27 cellular contexts compared by ENCODE assay signal in the genomic region with DNA sequence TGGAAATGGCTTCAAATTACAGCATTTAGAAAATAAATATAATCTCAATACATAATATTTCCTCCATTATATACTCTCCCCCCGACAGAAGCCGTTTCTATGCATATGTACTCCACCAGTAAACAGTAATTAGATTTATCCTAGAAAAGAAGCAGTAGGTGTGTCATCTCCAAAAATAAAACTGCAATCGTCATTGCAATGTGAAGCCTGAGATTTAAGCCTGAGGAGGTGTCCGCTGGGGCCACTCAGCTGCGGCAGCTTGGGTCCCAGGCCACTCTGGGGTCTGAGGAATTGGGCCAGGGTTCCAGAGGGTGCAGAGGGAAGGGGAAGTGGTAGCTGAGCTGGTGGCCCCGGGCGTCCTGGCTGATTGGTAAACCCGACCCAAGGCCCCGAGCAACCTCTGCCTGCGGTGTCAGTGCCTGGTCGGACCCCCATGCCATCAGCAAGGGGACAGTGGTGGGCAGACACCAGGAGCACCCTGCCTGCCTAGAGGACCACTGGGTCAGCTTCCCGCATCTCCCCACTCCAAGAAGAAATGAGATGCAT.
"Had no signal": no experiment of that assay in that cellular context is flagged by ENCODE, and none has a peak within 500 bp of the region (broad histone marks: within the 10 kb centered on the region; RNA-seq: fewer than 3 reads in every experiment).

No MANE protein-coding gene starts in this region.

- DNase-seq: activated CD4-positive, alpha-beta T cell treated with anti-CD3 and anti-CD28 coated beads, Interleukin-2, amount 10 ng/mL, durations not matched to agents 24 days and 14 days; activated CD4-positive, CD25-positive, alpha-beta regulatory T cell; activated CD8-positive, alpha-beta memory T cell treated with anti-CD3 and anti-CD28 coated beads, Interleukin-2, amount 50 U/mL, for 4 hours; activated effector memory CD4-positive, alpha-beta T cell treated with Interleukin-2 at 50 U/mL for 16 hours; activated naive CD4-positive, alpha-beta T cell treated with anti-CD3 and anti-CD28 coated beads, Interleukin-2, amount 10 ng/mL, durations not matched to agents 7 days and 5 days; activated naive CD8-positive, alpha-beta T cell treated with anti-CD3 and anti-CD28 coated beads, Interleukin-2, amount 50 U/mL, for 24 hours; activated T-cell treated with anti-CD3 and anti-CD28 coated beads, Interleukin-2, amount 50 U/mL, for 4 hours; brain microvascular endothelial cell; cortex of kidney; effector CD4-positive, alpha-beta T cell; immature natural killer cell; left colon; nephron progenitor cell; occipital lobe; retina; stimulated activated CD4-positive, alpha-beta T cell treated with anti-CD3 and anti-CD28 coated beads, Interleukin-15, amount 100 ng/mL, for 24 hours; stimulated activated CD4-positive, alpha-beta T cell treated with anti-CD3 and anti-CD28 coated beads, Interleukin-2, amount 100 ng/mL, for 48 hours; T1000 had no signal

- FAIRE-seq: endothelial cell of umbilical vein had no signal

- H3K9ac ChIP-seq: SK-N-SH had no signal

- H3K27ac ChIP-seq: brain microvascular endothelial cell, esophagus muscularis mucosa, skin epidermis, thoracic aorta had no signal

- H3K27ac Mint-ChIP-seq: activated CD4-positive, alpha-beta T cell treated with anti-CD3 and anti-CD28 coated beads, Interleukin-2, amount 10 ng/mL, durations not matched to agents 24 days and 14 days; activated naive CD4-positive, alpha-beta T cell treated with anti-CD3 and anti-CD28 coated beads, Interleukin-2, amount 10 ng/mL, durations not matched to agents 7 days and 5 days; activated naive CD8-positive, alpha-beta T cell treated with anti-CD3 and anti-CD28 coated beads, Interleukin-2, amount 50 U/mL, for 24 hours; mesothelial cell of epicardium; nephron progenitor cell; stimulated activated naive CD8-positive, alpha-beta T cell treated with anti-CD3 and anti-CD28 coated beads, Interleukin-15, Interleukin-2, amounts not matched to agents 100 ng/mL and 50 ng/mL, for 24 hours had no signal

- H3K4me3 Mint-ChIP-seq: activated CD4-positive, alpha-beta T cell treated with anti-CD3 and anti-CD28 coated beads, Interleukin-2, amount 10 ng/mL, durations not matched to agents 24 days and 14 days; activated naive CD4-positive, alpha-beta T cell treated with anti-CD3 and anti-CD28 coated beads, Interleukin-2, amount 10 ng/mL, durations not matched to agents 7 days and 5 days; activated naive CD8-positive, alpha-beta T cell treated with anti-CD3 and anti-CD28 coated beads, Interleukin-2, amount 50 U/mL, for 24 hours; activated T-cell treated with anti-CD3 and anti-CD28 coated beads, Interleukin-2, amount 50 U/mL, for 4 hours; central memory CD8-positive, alpha-beta T cell; immature natural killer cell; mesothelial cell of epicardium; nephron progenitor cell; stimulated activated naive CD8-positive, alpha-beta T cell treated with anti-CD3 and anti-CD28 coated beads, Interleukin-15, Interleukin-2, amounts not matched to agents 100 ng/mL and 50 ng/mL, for 24 hours had no signal

- H3K36me3 Mint-ChIP-seq: activated naive CD4-positive, alpha-beta T cell treated with anti-CD3 and anti-CD28 coated beads, Interleukin-2, amount 10 ng/mL, durations not matched to agents 7 days and 5 days; mesothelial cell of epicardium had no signal

- H3K4me1 Mint-ChIP-seq: activated CD4-positive, alpha-beta T cell treated with anti-CD3 and anti-CD28 coated beads, Interleukin-2, amount 10 ng/mL, durations not matched to agents 24 days and 14 days; activated naive CD8-positive, alpha-beta T cell treated with anti-CD3 and anti-CD28 coated beads, Interleukin-2, amount 50 U/mL, for 24 hours; central memory CD8-positive, alpha-beta T cell had no signal

- H3K9me3 Mint-ChIP-seq: activated CD4-positive, alpha-beta T cell treated with anti-CD3 and anti-CD28 coated beads, Interleukin-2, amount 10 ng/mL, durations not matched to agents 24 days and 14 days; activated naive CD4-positive, alpha-beta T cell treated with anti-CD3 and anti-CD28 coated beads, Interleukin-2, amount 10 ng/mL, durations not matched to agents 7 days and 5 days; activated naive CD8-positive, alpha-beta T cell treated with anti-CD3 and anti-CD28 coated beads, Interleukin-2, amount 50 U/mL, for 24 hours; activated T-cell treated with anti-CD3 and anti-CD28 coated beads, Interleukin-2, amount 50 U/mL, for 4 hours; central memory CD8-positive, alpha-beta T cell; immature natural killer cell; mesothelial cell of epicardium; nephron progenitor cell; stimulated activated naive CD8-positive, alpha-beta T cell treated with anti-CD3 and anti-CD28 coated beads, Interleukin-15, Interleukin-2, amounts not matched to agents 100 ng/mL and 50 ng/mL, for 24 hours had no signal

- H3K4me3 ChIP-seq: esophagus muscularis mucosa, lung, skin epidermis, thoracic aorta had no signal

- H3K36me3 ChIP-seq: brain microvascular endothelial cell, thoracic aorta had no signal

- H3K9me3 ChIP-seq: esophagus muscularis mucosa, SK-N-SH, thoracic aorta had no signal

- H3K27me3 Mint-ChIP-seq: activated CD4-positive, alpha-beta T cell treated with anti-CD3 and anti-CD28 coated beads, Interleukin-2, amount 10 ng/mL, durations not matched to agents 24 days and 14 days; activated naive CD4-positive, alpha-beta T cell treated with anti-CD3 and anti-CD28 coated beads, Interleukin-2, amount 10 ng/mL, durations not matched to agents 7 days and 5 days; activated naive CD8-positive, alpha-beta T cell treated with anti-CD3 and anti-CD28 coated beads, Interleukin-2, amount 50 U/mL, for 24 hours; central memory CD8-positive, alpha-beta T cell; stimulated activated naive CD8-positive, alpha-beta T cell treated with anti-CD3 and anti-CD28 coated beads, Interleukin-15, Interleukin-2, amounts not matched to agents 100 ng/mL and 50 ng/mL, for 24 hours had no signal

- H3K27me3 ChIP-seq: brain microvascular endothelial cell, esophagus muscularis mucosa had no signal
